In genomic region chr1:226551299-226551698, GRCh38 we compare ENCODE assay signal across 24 cellular contexts. TPM values are rescaled to one million over a fixed set of nuclear protein-coding genes. Genes with fewer than 3 reads are reported as not detected.
DNase-seq lines count a peak whose midpoint lies in the region; ATAC-seq and TF ChIP-seq lines count a peak whose summit lies in the region.
"Had no signal": no experiment of that assay in that cellular context is flagged by ENCODE, and none has a peak within 500 bp of the region (broad histone marks: within the 10 kb centered on the region; RNA-seq: fewer than 3 reads in every experiment).

No MANE protein-coding gene starts in this region.

- peaks cover 27% of the 10 kb centered on the region for H3K4me1 ChIP-seq in HEK293 (ENCODE audit: control insufficient read depth, insufficient read depth, low read length)

- no peak overlapping the region for H3K27ac ChIP-seq in HEK293 (ENCODE audit: extremely low read depth, low read depth, low read length)
- H3K27ac ChIP-seq: gastrocnemius medialis, skin epidermis, stomach, upper lobe of left lung had no signal

- no peaks in the 10 kb centered on the region for H3K36me3 ChIP-seq in HEK293 (ENCODE audit: control insufficient read depth in 2 of 2, insufficient read depth in 1 of 2, low read length in 2 of 2)
- H3K36me3 ChIP-seq: gastrocnemius medialis, stomach, upper lobe of left lung had no signal

- H3K36me3 Mint-ChIP-seq in activated T-cell treated with anti-CD3 and anti-CD28 coated beads, Interleukin-2, amount 50 U/mL, for 72 hours (ENCODE audit: insufficient read depth in 2 of 2): no peaks in the 10 kb centered on the region
- H3K36me3 Mint-ChIP-seq: memory B cell; naive thymus-derived CD8-positive, alpha-beta T cell had no signal

- DNase-seq in DMS 273 treated with DMSO at 0.1 percent for 48 hours (lab: John Stamatoyannopoulos, UW): peak; percentile 10
- DNase-seq in NCI-H69 (lab: John Stamatoyannopoulos, UW): peak; percentile 83
- peak; percentile 83 for DNase-seq in mesenteric fat pad (ENCODE audit: low spot score)
- DNase-seq in activated T-cell treated with anti-CD3 and anti-CD28 coated beads, Interleukin-2, amount 50 U/mL, for 72 hours: no peak
- DNase-seq: activated CD4-positive, alpha-beta T cell treated with anti-CD3 and anti-CD28 coated beads, Interleukin-2, amount 10 ng/mL, durations not matched to agents 7 days and 5 days; activated gamma-delta T cell treated with Interleukin-2 at 50 U/mL for 16 hours; AML-193; effector CD4-positive, alpha-beta T cell; gastrocnemius medialis; Kasumi-1; naive thymus-derived CD8-positive, alpha-beta T cell; NCI-H146; stimulated activated CD4-positive, alpha-beta T cell treated with anti-CD3 and anti-CD28 coated beads, Interleukin-4, amount 100 ng/mL, for 24 hours; stomach; upper lobe of left lung had no signal

- TF ChIP-seq CTCF in HEK293 (tag by site-specific recombination; IDR thresholded peaks at IDR 0.05): no peak

- CTCF ChIA-PET in HEK293 (lab: Yijun Ruan, JAX): interaction anchor here (0.6 to 6.5 kb wide), 13 partner anchors 10 to 426 kb away, joined by 3 to 84 read pairs (median 5); partner anchors contain the start of gene PARP1

- POLR2A ChIA-PET in HEK293 (lab: Yijun Ruan, JAX): no interaction called here

- H3K4me3 ChIP-seq in HEK293 (ENCODE audit: low read depth, low read length): no peak overlapping the region
- H3K4me3 ChIP-seq: gastrocnemius medialis, skin epidermis, stomach, upper lobe of left lung had no signal

- peaks cover 15% of the 10 kb centered on the region for H3K4me1 Mint-ChIP-seq in activated T-cell treated with anti-CD3 and anti-CD28 coated beads, Interleukin-2, amount 50 U/mL, for 72 hours (ENCODE audit: low read depth)

- no peaks in the 10 kb centered on the region for H3K9me3 Mint-ChIP-seq in activated T-cell treated with anti-CD3 and anti-CD28 coated beads, Interleukin-2, amount 50 U/mL, for 72 hours
- H3K9me3 Mint-ChIP-seq: activated CD4-positive, alpha-beta T cell treated with anti-CD3 and anti-CD28 coated beads, Interleukin-2, amount 10 ng/mL, durations not matched to agents 7 days and 5 days; central memory CD8-positive, alpha-beta T cell; memory B cell; naive thymus-derived CD8-positive, alpha-beta T cell had no signal

- H3K4me3 Mint-ChIP-seq in activated T-cell treated with anti-CD3 and anti-CD28 coated beads, Interleukin-2, amount 50 U/mL, for 72 hours: no peak overlapping the region
- H3K4me3 Mint-ChIP-seq: activated CD4-positive, alpha-beta T cell treated with anti-CD3 and anti-CD28 coated beads, Interleukin-2, amount 10 ng/mL, durations not matched to agents 7 days and 5 days; central memory CD8-positive, alpha-beta T cell; memory B cell had no signal

- peaks cover 75% of the 10 kb centered on the region for H3K27me3 Mint-ChIP-seq in activated T-cell treated with anti-CD3 and anti-CD28 coated beads, Interleukin-2, amount 50 U/mL, for 72 hours (ENCODE audit: low read depth)

- H3K9me3 ChIP-seq in HEK293 (ENCODE audit: control insufficient read depth, insufficient read depth, low read depth, low read length): no peaks in the 10 kb centered on the region
- H3K9me3 ChIP-seq: gastrocnemius medialis, stomach, upper lobe of left lung had no signal

- H3K27ac Mint-ChIP-seq in activated T-cell treated with anti-CD3 and anti-CD28 coated beads, Interleukin-2, amount 50 U/mL, for 72 hours: no peak overlapping the region
- H3K27ac Mint-ChIP-seq: activated CD4-positive, alpha-beta T cell treated with anti-CD3 and anti-CD28 coated beads, Interleukin-2, amount 10 ng/mL, durations not matched to agents 7 days and 5 days; memory B cell; naive thymus-derived CD8-positive, alpha-beta T cell had no signal

- no peak for ATAC-seq in GM21529 (IDR thresholded peaks at IDR 0.05; ENCODE audit: unreplicated experiment)
- no peak for ATAC-seq in activated T-cell treated with anti-CD3 and anti-CD28 coated beads, Interleukin-2, amount 50 U/mL, for 72 hours (replicated peaks in 1 of 2)
- no peak for ATAC-seq in HG03460 (IDR thresholded peaks at IDR 0.05; ENCODE audit: unreplicated experiment)
- ATAC-seq: esophagus mucosa, gastrocnemius medialis had no signal

TF ChIP-seq in HEK293, 187 proteins besides CTCF, POLR2A, EP300 and RAD21 (continues in another document):
- TF ChIP-seq SP7 (tag by site-specific recombination; IDR thresholded peaks at IDR 0.05) (no peak), ZBTB11 (tag by site-specific recombination; conservative IDR thresholded peaks at IDR 0.05; ENCODE audit: low read depth) (no peak), KLF1 (tag by site-specific recombination; IDR thresholded peaks at IDR 0.05) (no peak), ZNF169 (tag by site-specific recombination; IDR thresholded peaks at IDR 0.05) (no peak), BCL11B (tag by site-specific recombination; IDR thresholded peaks at IDR 0.05; ENCODE audit: low read depth) (0 out of 2 replicates have a peak, but pooled peaks have one; percentile 18), KLF16 (tag by site-specific recombination; IDR thresholded peaks at IDR 0.05) (no peak), ZNF514 (tag by site-specific recombination; IDR thresholded peaks at IDR 0.05) (no peak), ZNF707 (tag by site-specific recombination; IDR thresholded peaks at IDR 0.05) (no peak), OSR2 (tag by site-specific recombination; IDR thresholded peaks at IDR 0.05) (peak; percentile 50; the same call in 1 of the 2 replicates), ZNF394 (tag by site-specific recombination; IDR thresholded peaks at IDR 0.05; ENCODE audit: borderline replicate concordance) (no peak), ZNF513 (tag by site-specific recombination; IDR thresholded peaks at IDR 0.05) (no peak), ZNF843 (tag by site-specific recombination; IDR thresholded peaks at IDR 0.05) (no peak), ZNF335 (tag by site-specific recombination; conservative IDR thresholded peaks at IDR 0.05) (no peak), HOXD13 (CRISPR knock-in tag; IDR thresholded peaks at IDR 0.05; ENCODE audit: borderline replicate concordance) (no peak)
- TF ChIP-seq, protein P1, sequence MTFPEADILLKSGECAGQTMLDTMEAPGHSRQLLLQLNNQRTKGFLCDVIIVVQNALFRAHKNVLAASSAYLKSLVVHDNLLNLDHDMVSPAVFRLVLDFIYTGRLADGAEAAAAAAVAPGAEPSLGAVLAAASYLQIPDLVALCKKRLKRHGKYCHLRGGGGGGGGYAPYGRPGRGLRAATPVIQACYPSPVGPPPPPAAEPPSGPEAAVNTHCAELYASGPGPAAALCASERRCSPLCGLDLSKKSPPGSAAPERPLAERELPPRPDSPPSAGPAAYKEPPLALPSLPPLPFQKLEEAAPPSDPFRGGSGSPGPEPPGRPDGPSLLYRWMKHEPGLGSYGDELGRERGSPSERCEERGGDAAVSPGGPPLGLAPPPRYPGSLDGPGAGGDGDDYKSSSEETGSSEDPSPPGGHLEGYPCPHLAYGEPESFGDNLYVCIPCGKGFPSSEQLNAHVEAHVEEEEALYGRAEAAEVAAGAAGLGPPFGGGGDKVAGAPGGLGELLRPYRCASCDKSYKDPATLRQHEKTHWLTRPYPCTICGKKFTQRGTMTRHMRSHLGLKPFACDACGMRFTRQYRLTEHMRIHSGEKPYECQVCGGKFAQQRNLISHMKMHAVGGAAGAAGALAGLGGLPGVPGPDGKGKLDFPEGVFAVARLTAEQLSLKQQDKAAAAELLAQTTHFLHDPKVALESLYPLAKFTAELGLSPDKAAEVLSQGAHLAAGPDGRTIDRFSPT (tag by site-specific recombination; IDR thresholded peaks at IDR 0.05): no peak

RNA-seq across cellular contexts. Expression of gene STUM, which starts 2.7 kb away (rescaled TPM):
- total RNA-seq in mesenteric fat pad: 1.8 TPM
- total RNA-seq in activated T-cell treated with anti-CD3 and anti-CD28 coated beads, Interleukin-2, amount 50 U/mL, for 72 hours: not detected
- total RNA-seq: activated CD4-positive, alpha-beta T cell treated with anti-CD3 and anti-CD28 coated beads, Interleukin-2, amount 10 ng/mL, durations not matched to agents 7 days and 5 days; H4; HT1080 had no signal

Comparison
In these comparisons a context has a peak if more than half of its experiments do, and no peak if none do; other contexts are left out.
1. DNase-seq: peak in DMS 273 treated with DMSO at 0.1 percent for 48 hours (single experiment), NCI-H69 (single experiment) and mesenteric fat pad (single experiment); none in activated T-cell treated with anti-CD3 and anti-CD28 coated beads, Interleukin-2, amount 50 U/mL, for 72 hours (0 of 2).